Comparison of ENCODE assay signal across 1 cellular context in genomic region chr2:74740395-74741075, GRCh38.
A peak's percentile ranks its signal among the peaks of the same experiment; 100 is the strongest.
TF ChIP-seq lines count a peak whose summit lies in the region.

No MANE protein-coding gene starts in this region.

TF ChIP-seq in HEK293, 187 proteins besides CTCF, POLR2A, EP300 and RAD21 (continued from another document):
- TF ChIP-seq ZNF518A (tag by site-specific recombination; conservative IDR thresholded peaks at IDR 0.05; ENCODE audit: low read depth) (0 out of 2 replicates have a peak, but pooled peaks have one; percentile 15), ZNF362 (tag by site-specific recombination; IDR thresholded peaks at IDR 0.05) (peak; percentile 40; the same call in 1 of the 2 replicates), ZNF324 (tag by site-specific recombination; IDR thresholded peaks at IDR 0.05) (0 out of 2 replicates have a peak, but pooled peaks have one; percentile 22), ZNF366 (tag by site-specific recombination; conservative IDR thresholded peaks at IDR 0.05) (peak; percentile 80), ZNF660 (tag by site-specific recombination; IDR thresholded peaks at IDR 0.05) (peak; percentile 80)
